Comparison of ENCODE assay signal across 13 cellular contexts in the genomic region with DNA sequence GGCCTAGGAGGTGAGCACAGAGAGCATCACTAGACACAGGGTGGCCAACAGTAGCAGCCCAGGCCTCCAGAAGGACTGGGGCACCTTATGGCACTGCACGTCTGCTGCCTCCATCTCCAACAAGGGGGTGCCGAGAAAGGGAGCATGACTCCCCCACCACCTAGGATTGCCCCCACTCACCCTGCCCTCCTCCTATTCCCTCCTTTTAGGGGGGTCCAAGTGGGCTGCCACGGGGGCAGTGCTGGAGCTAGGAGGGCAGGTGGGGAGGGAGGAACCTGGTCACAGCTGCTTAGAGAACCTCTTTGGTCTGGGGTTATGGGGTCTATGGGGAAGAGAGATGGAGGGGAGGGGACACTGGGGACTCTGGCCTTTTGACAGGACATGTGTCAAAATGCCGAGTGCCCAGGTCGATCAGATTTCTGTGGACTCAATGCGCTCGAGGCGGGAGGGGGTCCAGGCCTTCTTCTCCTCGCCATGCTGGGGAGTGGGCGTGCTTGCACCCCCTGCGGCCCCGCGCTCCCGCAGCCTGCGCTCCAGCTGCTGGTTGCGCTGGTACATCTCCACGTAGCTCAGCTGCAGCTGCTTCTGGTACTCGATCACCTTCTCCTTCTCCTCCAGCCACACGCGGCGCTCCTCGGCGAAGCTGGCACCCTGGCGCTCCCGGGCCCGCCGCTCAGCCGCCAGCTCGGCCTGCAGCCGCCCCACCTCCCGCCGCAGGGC. TPM values are rescaled to one million over a fixed set of nuclear protein-coding genes. Genes with fewer than 3 reads are reported as not detected.
DNase-seq lines count a peak whose midpoint lies in the region; ATAC-seq and TF ChIP-seq lines count a peak whose summit lies in the region.
"Had no signal": no experiment of that assay in that cellular context is flagged by ENCODE, and none has a peak within 500 bp of the region (broad histone marks: within the 10 kb centered on the region; RNA-seq: fewer than 3 reads in every experiment).

No MANE protein-coding gene starts in this region.

- H3K36me3 ChIP-seq in osteoblast (ENCODE audit: insufficient read depth, low read length): no peaks in the 10 kb centered on the region
- H3K36me3 ChIP-seq: Peyer's patch had no signal

- no peak overlapping the region for H3K27ac ChIP-seq in osteoblast (ENCODE audit: low read depth, low read length)
- H3K27ac ChIP-seq: Peyer's patch had no signal

- no peak overlapping the region for H2AFZ ChIP-seq in osteoblast (ENCODE audit: low read length)

- H4K20me1 ChIP-seq in osteoblast (ENCODE audit: insufficient read depth, low read length): peaks cover 4% of the 10 kb centered on the region

- in situ Hi-C loops in GM13976 (cut with MboI; ENCODE audit: low sequenced_read_pairs, unreplicated experiment): no loop called here

- peaks cover 11% of the 10 kb centered on the region for H3K4me1 Mint-ChIP-seq in T-helper 17 cell

- H3K27ac Mint-ChIP-seq in T-helper 17 cell: peak overlapping the region; percentile 57

- peak overlapping the region; percentile 55 for H3K4me3 Mint-ChIP-seq in T-helper 17 cell

- no peak overlapping the region for H3K4me3 ChIP-seq in osteoblast (ENCODE audit: insufficient read depth, low read length)
- H3K4me3 ChIP-seq: Peyer's patch had no signal

- TF ChIP-seq CTCF in GM13976 (IDR thresholded peaks at IDR 0.05; ENCODE audit: borderline replicate concordance, control extremely low read depth, extremely low read depth, insufficient read depth, missing control alignments) (no peak), osteoblast (IDR thresholded peaks at IDR 0.05; ENCODE audit: extremely low read depth, low read depth, low read length) (no peak)

- no peaks in the 10 kb centered on the region for H3K36me3 Mint-ChIP-seq in T-helper 17 cell (ENCODE audit: low read depth)
- H3K36me3 Mint-ChIP-seq: CD4-positive, CD25-positive, alpha-beta regulatory T cell had no signal

- peak; percentile 3 for DNase-seq in NCI-H1092 treated with DMSO at 0.1 percent for 48 hours (lab: John Stamatoyannopoulos, UW)
- no peak for DNase-seq in NCI-H1092 (lab: John Stamatoyannopoulos, UW)
- DNase-seq in GM13976 (ENCODE audit: low spot score): peak; percentile 22
- DNase-seq in T-helper 17 cell: no peak
- peak; percentile 68 for DNase-seq in osteoblast (ENCODE audit: insufficient read length, low spot score, missing footprints)
- no peak for DNase-seq in OCI-M2 (lab: John Stamatoyannopoulos, UW; ENCODE audit: unreplicated experiment)
- DNase-seq in activated CD4-positive, alpha-beta T cell treated with anti-CD3 and anti-CD28 coated beads, Interleukin-2, amount 50 U/mL, for 4 hours: no peak
- no peak for DNase-seq in HT-29 (ENCODE audit: low spot score)
- DNase-seq: CD4-positive, CD25-positive, alpha-beta regulatory T cell; NCI-H1436; NCI-H2081; NCI-H226; Peyer's patch had no signal

- H3K79me2 ChIP-seq in osteoblast (ENCODE audit: insufficient read depth, low read length): peaks cover 8% of the 10 kb centered on the region

- ATAC-seq in T-helper 17 cell: no peak

- H3K4me2 ChIP-seq in osteoblast (ENCODE audit: insufficient read depth, low read length): no peak overlapping the region

- H3K4me1 ChIP-seq in osteoblast (ENCODE audit: insufficient read depth, low read length): no peaks in the 10 kb centered on the region

- no peaks in the 10 kb centered on the region for H3K27me3 ChIP-seq in osteoblast (ENCODE audit: insufficient read depth, low read length)
- H3K27me3 ChIP-seq: Peyer's patch had no signal

- H3K27me3 Mint-ChIP-seq in T-helper 17 cell: peaks cover 15% of the 10 kb centered on the region

- H3K9me3 ChIP-seq in T-helper 17 cell (ENCODE audit: control insufficient read depth, low read length, poor library complexity, severe bottlenecking) (no peaks in the 10 kb centered on the region), osteoblast (ENCODE audit: low read depth, low read length) (no peaks in the 10 kb centered on the region)
- H3K9me3 ChIP-seq: Peyer's patch had no signal

RNA-seq across cellular contexts. Expression of gene FASTKD5, which starts 4.5 kb away (rescaled TPM):
- 10 to 100 TPM; 21.0 to 34.2 TPM for total RNA-seq in T-helper 17 cell
- total RNA-seq in osteoblast: 8.3 and 9.4 TPM in 2 replicates
- 11.3 and 11.9 TPM in 2 replicates for total RNA-seq in HT-29 (2014; rRNA removed; shearing (Covaris generic))

RNA-seq across cellular contexts. Expression of gene UBOX5, which starts 4.5 kb away (rescaled TPM):
- total RNA-seq in T-helper 17 cell (1 to 10 TPM; 7.0 to 8.2 TPM), osteoblast (4.1 and 4.3 TPM in 2 replicates)
- total RNA-seq in HT-29 (2014; rRNA removed; shearing (Covaris generic)): 5.0 and 5.4 TPM in 2 replicates

RNA-seq across cellular contexts. Expression of gene LZTS3, which starts 9.1 kb away (rescaled TPM):
- total RNA-seq in T-helper 17 cell: 10 to 100 TPM; 15.7 to 19.1 TPM
- total RNA-seq in osteoblast: 2.4 and 3.6 TPM in 2 replicates
- total RNA-seq in HT-29 (2014; rRNA removed; shearing (Covaris generic)): 6.5 and 6.6 TPM in 2 replicates

RNA-seq across cellular contexts. Expression of gene DDRGK1, which starts 40.3 kb away (rescaled TPM):
- total RNA-seq in T-helper 17 cell (10 to 100 TPM; 43.7 to 45.6 TPM), osteoblast (25.9 and 26.8 TPM in 2 replicates)
- 45.8 and 55.5 TPM in 2 replicates for total RNA-seq in HT-29 (2014; rRNA removed; shearing (Covaris generic))

RNA-seq across cellular contexts. Expression of gene ITPA, which starts 45.1 kb away (rescaled TPM):
- total RNA-seq in T-helper 17 cell: 10 to 100 TPM; 39.5 to 41.4 TPM
- total RNA-seq in osteoblast: 29.8 and 34.0 TPM in 2 replicates
- total RNA-seq in HT-29 (2014; rRNA removed; shearing (Covaris generic)): 132 and 133 TPM in 2 replicates

Comparison
In these comparisons a context has a peak if more than half of its experiments do, and no peak if none do; other contexts are left out.
1. DNase-seq: peak in NCI-H1092 treated with DMSO at 0.1 percent for 48 hours (single experiment), GM13976 (single experiment) and osteoblast (single experiment); none in NCI-H1092 (single experiment), T-helper 17 cell (0 of 3), OCI-M2 (single experiment), activated CD4-positive, alpha-beta T cell treated with anti-CD3 and anti-CD28 coated beads, Interleukin-2, amount 50 U/mL, for 4 hours (0 of 2) and HT-29 (single experiment).